In the genomic region with DNA sequence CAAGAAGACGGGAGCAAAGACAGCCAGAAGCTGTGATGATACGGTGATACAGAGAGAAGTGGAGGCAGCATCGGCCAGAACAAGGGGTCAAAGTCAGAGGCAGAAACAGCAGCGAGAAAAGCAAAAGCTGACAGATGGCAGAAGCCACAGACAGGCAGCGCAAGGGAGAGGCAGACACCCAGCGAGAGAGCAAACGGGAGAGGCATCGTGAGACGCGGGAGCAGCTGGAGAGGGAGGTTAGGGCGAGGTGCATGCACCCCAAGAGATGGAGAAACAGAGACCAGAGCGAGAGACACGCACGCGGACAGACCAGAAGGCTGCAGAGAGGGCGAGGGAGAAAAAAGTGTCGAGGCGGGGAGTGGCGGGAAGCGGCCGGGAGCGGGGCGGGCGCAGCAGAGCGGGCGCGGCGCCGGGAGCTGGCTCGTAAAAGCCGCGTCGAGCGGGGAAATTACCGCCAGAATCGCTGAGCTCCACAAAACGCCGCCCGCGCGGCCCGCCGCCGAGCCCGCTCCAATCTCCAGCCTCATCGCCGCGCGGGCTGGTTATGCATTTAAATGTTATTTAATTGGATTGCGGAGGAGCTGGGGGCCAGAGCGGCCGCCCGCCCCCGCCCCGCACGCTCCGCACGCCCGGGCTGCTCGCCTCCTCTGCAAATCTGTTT, we compare ENCODE assay signal across 1 cellular context.
TF ChIP-seq lines count a peak whose summit lies in the region.

No MANE protein-coding gene starts in this region.

TF ChIP-seq in IMR-90, 13 proteins besides CTCF, POLR2A, EP300 and RAD21 (continued from another document):
- TF ChIP-seq NFE2L2 (IDR thresholded peaks at IDR 0.05; ENCODE audit: low read depth, low read length) (no peak), CHD1 (IDR thresholded peaks at IDR 0.05; ENCODE audit: low read depth, low read length) (no peak), MAZ (IDR thresholded peaks at IDR 0.05; ENCODE audit: borderline replicate concordance, low read depth, low read length) (no peak), FOS (IDR thresholded peaks at IDR 0.05; ENCODE audit: low read depth, low read length) (no peak), CEBPB (IDR thresholded peaks at IDR 0.05; ENCODE audit: low read depth, low read length) (no peak), RFX5 (IDR thresholded peaks at IDR 0.05; ENCODE audit: low read depth, low read length) (no peak), MAFK (IDR thresholded peaks at IDR 0.05; ENCODE audit: low read depth, low read length) (peak; percentile 56), SMC3 (IDR thresholded peaks at IDR 0.05; ENCODE audit: low read depth, low read length) (no peak)
